In genomic region chr16:85616608-85617311, GRCh38 we compare ENCODE assay signal across 9 cellular contexts. TPM values are rescaled to one million over a fixed set of nuclear protein-coding genes. Genes with fewer than 3 reads are reported as not detected.
A peak's percentile ranks its signal among the peaks of the same experiment; 100 is the strongest.
DNase-seq lines count a peak whose midpoint lies in the region; ATAC-seq and TF ChIP-seq lines count a peak whose summit lies in the region.
"Had no signal": no experiment of that assay in that cellular context is flagged by ENCODE, and none has a peak within 500 bp of the region (broad histone marks: within the 10 kb centered on the region; RNA-seq: fewer than 3 reads in every experiment).

No MANE protein-coding gene starts in this region.

- H3K4me3 Mint-ChIP-seq in activated T-cell treated with anti-CD3 and anti-CD28 coated beads, Interleukin-2, amount 50 U/mL, for 4 hours: peak overlapping the region; percentile 67

- TF ChIP-seq CTCF in choroid plexus epithelial cell (conservative IDR thresholded peaks at IDR 0.05; ENCODE audit: low read depth, low read length) (no peak), neural cell (IDR thresholded peaks at IDR 0.05; ENCODE audit: poor library complexity, severe bottlenecking) (no peak)

- no peaks in the 10 kb centered on the region for H3K36me3 Mint-ChIP-seq in activated T-cell treated with anti-CD3 and anti-CD28 coated beads, Interleukin-2, amount 50 U/mL, for 4 hours (ENCODE audit: insufficient read depth)

- peak overlapping the region; percentile 39 for H3K4me2 ChIP-seq in neural cell (ENCODE audit: low read length)

- TF ChIP-seq RAD21 in neural cell (conservative IDR thresholded peaks at IDR 0.05): no peak

- ATAC-seq in activated T-cell treated with anti-CD3 and anti-CD28 coated beads, Interleukin-2, amount 50 U/mL, for 4 hours: no peak

- H3K27me3 ChIP-seq in neural cell (ENCODE audit: insufficient read depth, low read depth, low read length) (no peaks in the 10 kb centered on the region), MG63 (no peaks in the 10 kb centered on the region)

- H3K9me3 Mint-ChIP-seq in activated T-cell treated with anti-CD3 and anti-CD28 coated beads, Interleukin-2, amount 50 U/mL, for 4 hours: no peaks in the 10 kb centered on the region

- no peak overlapping the region for H2AFZ ChIP-seq in neural cell (ENCODE audit: low read depth, low read length)
- H2AFZ ChIP-seq: parathyroid adenoma had no signal

- H3K4me1 Mint-ChIP-seq in activated T-cell treated with anti-CD3 and anti-CD28 coated beads, Interleukin-2, amount 50 U/mL, for 4 hours (ENCODE audit: low read depth): peaks cover 37% of the 10 kb centered on the region

- H3K36me3 ChIP-seq in neural cell (ENCODE audit: insufficient read depth, low read length): no peaks in the 10 kb centered on the region
- peaks cover 6% of the 10 kb centered on the region for H3K36me3 ChIP-seq in MG63

- H3K27me3 Mint-ChIP-seq in activated T-cell treated with anti-CD3 and anti-CD28 coated beads, Interleukin-2, amount 50 U/mL, for 4 hours (ENCODE audit: low read depth): peaks cover 5% of the 10 kb centered on the region

- peaks cover 4% of the 10 kb centered on the region for H3F3A ChIP-seq in neural cell (ENCODE audit: insufficient read depth, low read length, poor library complexity, severe bottlenecking)

- H3K27ac ChIP-seq in neural cell (ENCODE audit: low read length): peak overlapping the region; percentile 37
- H3K27ac ChIP-seq: parathyroid adenoma had no signal

- H3K79me2 ChIP-seq in neural cell (replicated peaks; ENCODE audit: insufficient read depth, low read length): peaks cover 69% of the 10 kb centered on the region

- TF ChIP-seq EP300 in neural cell (conservative IDR thresholded peaks at IDR 0.05; ENCODE audit: poor library complexity, severe bottlenecking): no peak

- no peaks in the 10 kb centered on the region for H3K9me2 ChIP-seq in neural cell (ENCODE audit: insufficient read depth, low read length)

- H3K9me3 ChIP-seq in neural cell (ENCODE audit: low read length) (no peaks in the 10 kb centered on the region), MG63 (no peaks in the 10 kb centered on the region)

- peaks cover 23% of the 10 kb centered on the region for H4K20me1 ChIP-seq in neural cell (ENCODE audit: insufficient read depth)

- DNase-seq in activated T-cell treated with anti-CD3 and anti-CD28 coated beads, Interleukin-2, amount 50 U/mL, for 4 hours: no peak
- DNase-seq in activated T-cell treated with anti-CD3 and anti-CD28 coated beads for 4 hours (no peak), NCI-H446 (lab: John Stamatoyannopoulos, UW) (peak; percentile 31 to 57), choroid plexus epithelial cell (ENCODE audit: low read depth) (peak; percentile 35), NCI-H1436 treated with DMSO at 0.1 percent for 48 hours (lab: John Stamatoyannopoulos, UW) (no peak), NCI-H526 treated with DMSO at 0.1 percent for 48 hours (lab: John Stamatoyannopoulos, UW) (no peak), MG63 (no peak)

- H3K4me3 ChIP-seq in choroid plexus epithelial cell (ENCODE audit: low read depth, low read length): no peak overlapping the region
- peak overlapping the region; percentile 76 for H3K4me3 ChIP-seq in neural cell (ENCODE audit: low read length)
- no peak overlapping the region for H3K4me3 ChIP-seq in MG63

- peak overlapping the region; percentile 42 for H3K9ac ChIP-seq in neural cell (ENCODE audit: low read length)
- H3K9ac ChIP-seq: parathyroid adenoma had no signal

TF ChIP-seq in neural cell, 6 proteins besides CTCF, POLR2A, EP300 and RAD21:
- TF ChIP-seq SMC3 (conservative IDR thresholded peaks at IDR 0.05; ENCODE audit: poor library complexity) (no peak), MXI1 (conservative IDR thresholded peaks at IDR 0.05; ENCODE audit: poor library complexity, severe bottlenecking) (no peak), EZH2 (IDR thresholded peaks at IDR 0.05; ENCODE audit: borderline replicate concordance, insufficient read depth, low read length, poor library complexity, severe bottlenecking) (no peak), TAF1 (IDR thresholded peaks at IDR 0.05; ENCODE audit: low read depth) (no peak), POLR2AphosphoS5 (IDR thresholded peaks at IDR 0.05) (no peak), REST (IDR thresholded peaks at IDR 0.05; ENCODE audit: borderline replicate concordance) (no peak)

RNA-seq across cellular contexts. Expression of gene GSE1, which starts 3.6 kb away (rescaled TPM):
- total RNA-seq in activated T-cell treated with anti-CD3 and anti-CD28 coated beads, Interleukin-2, amount 50 U/mL, for 4 hours: 10 to 100 TPM; 15.5 to 15.6 (median 15.5) TPM
- 35.6 and 38.3 TPM in 2 replicates for polyA plus RNA-seq in neural cell
- 65.7 and 89.0 TPM in 2 replicates for polyA minus RNA-seq in neural cell
- total RNA-seq in MG63 (2014; rRNA removed; shearing (Covaris generic); ENCODE audit: low replicate concordance): 9.3 and 19.1 TPM in 2 replicates

Comparison
In these comparisons a context has a peak if more than half of its experiments do, and no peak if none do; other contexts are left out.
1. DNase-seq: peak in NCI-H446 (2 of 2) and choroid plexus epithelial cell (single experiment); none in activated T-cell treated with anti-CD3 and anti-CD28 coated beads, Interleukin-2, amount 50 U/mL, for 4 hours (single experiment), activated T-cell treated with anti-CD3 and anti-CD28 coated beads for 4 hours (single experiment), NCI-H1436 treated with DMSO at 0.1 percent for 48 hours (single experiment), NCI-H526 treated with DMSO at 0.1 percent for 48 hours (single experiment) and MG63 (single experiment).